In genomic region chr16:73890524-73891500, GRCh38 we compare ENCODE assay signal across 11 cellular contexts.
DNase-seq lines count a peak whose midpoint lies in the region; ATAC-seq and TF ChIP-seq lines count a peak whose summit lies in the region.
"Had no signal": no experiment of that assay in that cellular context is flagged by ENCODE, and none has a peak within 500 bp of the region (broad histone marks: within the 10 kb centered on the region; RNA-seq: fewer than 3 reads in every experiment).

No MANE protein-coding gene starts in this region.

- H3K9me3 ChIP-seq in cardiac muscle cell (ENCODE audit: low read depth) (no peaks in the 10 kb centered on the region), right lobe of liver (no peaks in the 10 kb centered on the region)

- H3K27me3 ChIP-seq in cardiac muscle cell (no peaks in the 10 kb centered on the region), right lobe of liver (peaks cover 0 to 15% of the 10 kb centered on the region in 2 donors)

- ATAC-seq in left cardiac atrium (no peak), right lobe of liver (no peak)

- no peak for TF ChIP-seq POLR2A in right lobe of liver (IDR thresholded peaks at IDR 0.05)

- no peaks in the 10 kb centered on the region for H3K36me3 Mint-ChIP-seq in type B pancreatic cell
- H3K36me3 Mint-ChIP-seq: activated CD4-positive, alpha-beta memory T cell treated with anti-CD3 and anti-CD28 coated beads for 36 hours had no signal

- DNase-seq in cardiac muscle cell (ENCODE audit: low read depth in 1 of 2, low spot score in 1 of 2) (peak; percentile 26 to 45), left cardiac atrium (no peak), SK-N-DZ (ENCODE audit: low spot score) (peak; percentile 57), iPS-NIHi11 (ENCODE audit: low spot score) (peak; percentile 37), type B pancreatic cell (ENCODE audit: extremely low spot score, unreplicated experiment) (no peak), right lobe of liver (no peak), COR-L47 (lab: John Stamatoyannopoulos, UW) (no peak)
- DNase-seq in activated CD4-positive, CD25-positive, alpha-beta regulatory T cell treated with anti-CD3 and anti-CD28 coated beads, Interleukin-2, amount 50 U/mL, for 72 hours, result no peak
- DNase-seq: activated CD4-positive, alpha-beta memory T cell treated with anti-CD3 and anti-CD28 coated beads for 36 hours had no signal

- H3K4me1 ChIP-seq in cardiac muscle cell (ENCODE audit: low read depth), result peaks cover 11% of the 10 kb centered on the region
- H3K4me1 ChIP-seq in right lobe of liver, result no peaks in the 10 kb centered on the region

- peak overlapping the region; percentile 24 for H3K4me3 ChIP-seq in cardiac muscle cell
- no peak overlapping the region for H3K4me3 ChIP-seq in right lobe of liver
- H3K4me3 ChIP-seq: lung had no signal

- H3K27ac Mint-ChIP-seq in type B pancreatic cell, result peak overlapping the region; percentile 40
- H3K27ac Mint-ChIP-seq: activated CD4-positive, alpha-beta memory T cell treated with anti-CD3 and anti-CD28 coated beads for 36 hours; dendritic cell treated with granulocyte-macrophage colony-stimulating factor and Interleukin-4, amounts not matched to agents 40 ng/mL and 50 ng/mL, for 4 days had no signal

- 13% methylated on average over 24 of the region's 24 CpGs for WGBS in right lobe of liver (ENCODE audit: insufficient coverage, low coverage, low lambda C conversion rate, missing lambda C conversion rate)

- TF ChIP-seq CTCF in cardiac muscle cell (IDR thresholded peaks at IDR 0.05; ENCODE audit: low read depth, low read length) (no peak), type B pancreatic cell (conservative IDR thresholded peaks at IDR 0.05) (no peak), right lobe of liver (IDR thresholded peaks at IDR 0.05) (no peak)

- H3K27ac ChIP-seq in cardiac muscle cell (no peak overlapping the region), right lobe of liver (no peak overlapping the region)

- H3K4me3 Mint-ChIP-seq in type B pancreatic cell, result peak overlapping the region; percentile 84
- H3K4me3 Mint-ChIP-seq: activated CD4-positive, alpha-beta memory T cell treated with anti-CD3 and anti-CD28 coated beads for 36 hours; dendritic cell treated with granulocyte-macrophage colony-stimulating factor and Interleukin-4, amounts not matched to agents 40 ng/mL and 50 ng/mL, for 4 days had no signal

- intact Hi-C loops in left cardiac atrium (cut with DNase I), result no loop called here
- intact Hi-C loops in right lobe of liver (cut with DNase I), result no loop called here

- peaks cover 43% of the 10 kb centered on the region for H3K4me1 Mint-ChIP-seq in type B pancreatic cell (ENCODE audit: unreplicated experiment)

- peaks cover 58% of the 10 kb centered on the region for H3K27me3 Mint-ChIP-seq in type B pancreatic cell

- no peaks in the 10 kb centered on the region for H3K36me3 ChIP-seq in cardiac muscle cell
- H3K36me3 ChIP-seq in right lobe of liver, result no peaks in the 10 kb centered on the region

- no peaks in the 10 kb centered on the region for H3K9me3 Mint-ChIP-seq in type B pancreatic cell
- H3K9me3 Mint-ChIP-seq: activated CD4-positive, alpha-beta memory T cell treated with anti-CD3 and anti-CD28 coated beads for 36 hours; dendritic cell treated with granulocyte-macrophage colony-stimulating factor and Interleukin-4, amounts not matched to agents 40 ng/mL and 50 ng/mL, for 4 days had no signal

Comparison
In these comparisons a context has a peak if more than half of its experiments do, and no peak if none do; other contexts are left out.
1. DNase-seq: peak in cardiac muscle cell (2 of 2), SK-N-DZ (single experiment) and iPS-NIHi11 (single experiment); none in left cardiac atrium (single experiment), type B pancreatic cell (single experiment), right lobe of liver (0 of 3), activated CD4-positive, CD25-positive, alpha-beta regulatory T cell treated with anti-CD3 and anti-CD28 coated beads, Interleukin-2, amount 50 U/mL, for 72 hours (single experiment) and COR-L47 (single experiment).